10 cellular contexts compared by ENCODE assay signal in genomic region chr12:124498178-124498869, GRCh38.
A peak's percentile ranks its signal among the peaks of the same experiment; 100 is the strongest.
DNase-seq lines count a peak whose midpoint lies in the region; ATAC-seq and TF ChIP-seq lines count a peak whose summit lies in the region.
"Had no signal": no experiment of that assay in that cellular context is flagged by ENCODE, and none has a peak within 500 bp of the region (broad histone marks: within the 10 kb centered on the region; RNA-seq: fewer than 3 reads in every experiment).

No MANE protein-coding gene starts in this region.

- H3K4me1 ChIP-seq in Panc1 (ENCODE audit: control insufficient read depth, insufficient read depth, low read length) (peaks cover 68% of the 10 kb centered on the region), esophagus (ENCODE audit: control insufficient read depth in 2 of 2, insufficient read depth in 2 of 2, low read length in 1 of 2) (peaks cover 16 to 19% of the 10 kb centered on the region in 2 donors), neuronal stem cell (ENCODE audit: control insufficient read depth in 2 of 2, insufficient read depth in 1 of 2, low read depth in 1 of 2, low read length in 2 of 2) (peaks cover 18 to 24% of the 10 kb centered on the region in 2 donors)

- H3K9me3 ChIP-seq in Panc1 (ENCODE audit: control insufficient read depth, insufficient read depth, low read depth, low read length), result no peaks in the 10 kb centered on the region
- peaks cover 0 to 2% of the 10 kb centered on the region in 2 donors for H3K9me3 ChIP-seq in esophagus (ENCODE audit: control insufficient read depth in 2 of 2, insufficient read depth in 1 of 2, low read depth in 1 of 2, low read length in 1 of 2)
- no peaks in the 10 kb centered on the region for H3K9me3 ChIP-seq in neuronal stem cell (replicated peaks in 1 of 2; ENCODE audit: control insufficient read depth in 2 of 2, insufficient read depth in 1 of 2, low read depth in 1 of 2, low read length in 2 of 2)

- DNase-seq in AG08396 (ENCODE audit: low spot score) (peak; percentile 62), Panc1 (ENCODE audit: low read depth, low spot score) (no peak), neuronal stem cell (ENCODE audit: low spot score) (no peak), mesenteric fat pad (ENCODE audit: low spot score) (no peak)
- DNase-seq: CD8-positive, alpha-beta T cell had no signal

- no peak overlapping the region for H2BK5ac ChIP-seq in neuronal stem cell (ENCODE audit: low read length)

- POLR2A ChIA-PET in Panc1 (lab: Charles Lee), result no interaction called here

- no peak overlapping the region for H4K8ac ChIP-seq in neuronal stem cell (ENCODE audit: low read depth, low read length)

- no peak overlapping the region for H2AK5ac ChIP-seq in neuronal stem cell (ENCODE audit: low read depth, low read length)

- no peak for TF ChIP-seq CTCF in Panc1 (IDR thresholded peaks at IDR 0.05)

- peaks cover 23% of the 10 kb centered on the region for H3K79me1 ChIP-seq in neuronal stem cell (ENCODE audit: low read depth, low read length)

- no peak overlapping the region for H2BK12ac ChIP-seq in neuronal stem cell (ENCODE audit: low read length)

- CTCF ChIA-PET in Panc1 (lab: Charles Lee), result no interaction called here

- no peak for ATAC-seq in Panc1
- ATAC-seq in HG02759 (IDR thresholded peaks at IDR 0.05; ENCODE audit: unreplicated experiment), result no peak
- no peak for ATAC-seq in GM21723 (IDR thresholded peaks at IDR 0.05; ENCODE audit: unreplicated experiment)
- no peak for ATAC-seq in GM21619 (IDR thresholded peaks at IDR 0.05; ENCODE audit: unreplicated experiment)
- ATAC-seq: CD8-positive, alpha-beta T cell had no signal

- no peak overlapping the region for H3K9ac ChIP-seq in neuronal stem cell (ENCODE audit: low read depth, low read length, poor library complexity)

- H3K27me3 ChIP-seq in Panc1 (ENCODE audit: control insufficient read depth, insufficient read depth, low read length) (no peaks in the 10 kb centered on the region), esophagus (ENCODE audit: control insufficient read depth in 1 of 2, insufficient read depth in 2 of 2, low read length in 2 of 2) (no peaks in the 10 kb centered on the region), neuronal stem cell (ENCODE audit: control insufficient read depth in 3 of 3, insufficient read depth in 3 of 3, low read depth in 1 of 3, low read length in 3 of 3) (no peaks in the 10 kb centered on the region)

- BruUV-seq in Panc1 (replicated peaks; lab: Mats Ljungman, UMichigan), result no TSS peak

- H3K4me3 ChIP-seq in Panc1 (ENCODE audit: low read depth in 2 of 2, low read length in 2 of 2) (no peak overlapping the region), esophagus (ENCODE audit: low read depth in 1 of 2, low read length in 2 of 2) (no peak overlapping the region), neuronal stem cell (ENCODE audit: low read length in 2 of 2) (no peak overlapping the region)
- H3K4me3 ChIP-seq: SK-N-MC had no signal

- H3K4ac ChIP-seq in neuronal stem cell (ENCODE audit: low read length), result no peak overlapping the region

- intact Hi-C loops in Panc1 (cut with micrococcal nuclease; ENCODE audit: unreplicated experiment), result no loop called here

- peak overlapping the region; percentile 71 for H3K27ac ChIP-seq in Panc1 (ENCODE audit: low read length)
- H3K27ac ChIP-seq in esophagus (ENCODE audit: low read depth in 2 of 2, low read length in 1 of 2), result peak overlapping the region; percentile 21 to 57
- H3K27ac ChIP-seq in neuronal stem cell (replicated peaks; ENCODE audit: low read length), result no peak overlapping the region
- H3K27ac ChIP-seq: SK-N-MC had no signal

- no peak overlapping the region for H2BK120ac ChIP-seq in neuronal stem cell (ENCODE audit: low read depth, low read length)

- no peak overlapping the region for H4K91ac ChIP-seq in neuronal stem cell (ENCODE audit: low read depth, low read length, poor library complexity)

- H3K36me3 ChIP-seq in Panc1 (ENCODE audit: control insufficient read depth, insufficient read depth, low read length) (no peaks in the 10 kb centered on the region; the same call in 1 of the 2 replicates), esophagus (ENCODE audit: control insufficient read depth in 2 of 2, insufficient read depth in 2 of 2, low read length in 1 of 2) (peaks cover 0 to 15% of the 10 kb centered on the region in 2 donors), neuronal stem cell (replicated peaks in 1 of 2; ENCODE audit: control insufficient read depth in 2 of 2, insufficient read depth in 2 of 2, low read length in 2 of 2) (peaks cover 3 to 13% of the 10 kb centered on the region in 2 donors)

- peak overlapping the region; percentile 78 for H3K23ac ChIP-seq in neuronal stem cell (ENCODE audit: low read depth, low read length, poor library complexity)

- H2AFZ ChIP-seq in neuronal stem cell (ENCODE audit: low read length), result no peak overlapping the region

- H3K14ac ChIP-seq in neuronal stem cell (ENCODE audit: low read length), result no peak overlapping the region

- WGBS in esophagus, 2 donors, result 25 to 30% methylated on average over 19 to 20 of the region's 20 CpGs
- WGBS in neuronal stem cell (ENCODE audit: extremely low coverage in 2 of 2, insufficient read length in 2 of 2, insufficient replicate concordance in 1 of 2), 2 donors, result no CpG with 5 or more reads among the region's 20 CpGs

- in situ Hi-C loops in Panc1 (cut with HindIII; ENCODE audit: low pct_unique_long_range_greater_than_20kb, low sequenced_read_pairs), result no loop called here

- no peak overlapping the region for H2BK15ac ChIP-seq in neuronal stem cell (ENCODE audit: low read length)

- H3K18ac ChIP-seq in neuronal stem cell (ENCODE audit: low read length), result peak overlapping the region; percentile 54

- H3K4me2 ChIP-seq in neuronal stem cell (ENCODE audit: insufficient read depth, low read length, poor library complexity, severe bottlenecking), result no peak overlapping the region
